25 cellular contexts compared by ENCODE assay signal in the genomic region with DNA sequence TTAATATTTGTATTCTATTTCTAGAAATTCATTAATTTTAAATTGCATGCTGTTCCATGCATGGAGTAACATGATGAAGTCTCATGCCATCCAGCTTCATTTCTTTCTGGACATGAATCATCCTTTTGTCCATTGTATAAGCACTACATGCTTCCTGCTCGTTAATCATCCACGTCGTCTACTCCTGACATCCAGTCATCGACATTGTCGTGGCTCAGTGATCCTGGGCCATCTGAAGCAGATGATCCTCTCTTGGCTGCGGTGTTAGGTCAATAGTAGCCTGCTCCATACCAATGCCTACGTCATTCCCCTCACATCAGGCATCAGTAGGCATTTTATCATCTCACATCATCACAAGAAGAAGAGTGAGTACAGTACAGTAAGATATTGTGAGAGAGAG. TPM values are rescaled to one million over a fixed set of nuclear protein-coding genes. Genes with fewer than 3 reads are reported as not detected.
"Had no signal": no experiment of that assay in that cellular context is flagged by ENCODE, and none has a peak within 500 bp of the region (broad histone marks: within the 10 kb centered on the region; RNA-seq: fewer than 3 reads in every experiment).

No MANE protein-coding gene starts in this region.

- ATAC-seq: activated T-cell treated with anti-CD3 and anti-CD28 coated beads, Interleukin-2, amount 50 U/mL, for 4 hours; gastroesophageal sphincter; heart left ventricle; left lung; stimulated activated memory B cell treated with anti-CD40 and anti-IgM and Interleukin-4, amounts not matched to agents 10 μg/mL and 1 μg/mL and 100 μg/mL, for 72 hours; WTC11 had no signal

- H3K36me3 ChIP-seq: esophagus squamous epithelium, gastroesophageal sphincter, heart left ventricle, left lung, sigmoid colon, transverse colon had no signal

- DNase-seq: activated CD4-positive, alpha-beta T cell treated with anti-CD3 and anti-CD28 coated beads, Interleukin-2, amount 50 U/mL, for 4 hours; activated CD8-positive, alpha-beta memory T cell treated with anti-CD3 and anti-CD28 coated beads for 24 hours; activated CD8-positive, alpha-beta memory T cell treated with anti-CD3 and anti-CD28 coated beads, Interleukin-2, amount 50 U/mL, for 4 hours; activated naive CD4-positive, alpha-beta T cell treated with Interleukin-2 at 50 U/mL for 16 hours; activated naive CD8-positive, alpha-beta T cell treated with anti-CD3 and anti-CD28 coated beads for 36 hours; activated T-cell treated with anti-CD3 and anti-CD28 coated beads, Interleukin-2, amount 50 U/mL, for 4 hours; amniotic stem cell; cortex of kidney; endodermal cell; esophagus squamous epithelium; heart left ventricle; islet precursor cell; left lung; naive B cell; nucleus accumbens; sigmoid colon; stimulated activated CD4-positive, alpha-beta T cell treated with anti-CD3 and anti-CD28 coated beads, Interleukin-15, amount 100 ng/mL, for 24 hours; T-helper 9 cell; transverse colon had no signal

- H3K4me2 ChIP-seq: smooth muscle cell had no signal

- H3K9me3 ChIP-seq: esophagus squamous epithelium, transverse colon had no signal

- H3K4me3 ChIP-seq: esophagus squamous epithelium, gastroesophageal sphincter, heart left ventricle, left lung, lung, sigmoid colon, smooth muscle cell, transverse colon had no signal

- FAIRE-seq: urothelium cell line had no signal

- H3K27me3 ChIP-seq: esophagus squamous epithelium, heart left ventricle, left lung, sigmoid colon, transverse colon had no signal

- H3K4me1 ChIP-seq: esophagus squamous epithelium, gastroesophageal sphincter, heart left ventricle, left lung, sigmoid colon, transverse colon had no signal

- H3K27ac ChIP-seq: esophagus squamous epithelium, gastroesophageal sphincter, heart left ventricle, left lung, sigmoid colon, transverse colon had no signal

RNA-seq across cellular contexts. Expression of a gene that starts 8.0 kb away (rescaled TPM):
- total RNA-seq: activated naive CD8-positive, alpha-beta T cell treated with anti-CD3 and anti-CD28 coated beads for 36 hours; smooth muscle cell had no signal
- polyA plus RNA-seq: smooth muscle cell had no signal
